1 cellular context compared by ENCODE assay signal in the genomic region with DNA sequence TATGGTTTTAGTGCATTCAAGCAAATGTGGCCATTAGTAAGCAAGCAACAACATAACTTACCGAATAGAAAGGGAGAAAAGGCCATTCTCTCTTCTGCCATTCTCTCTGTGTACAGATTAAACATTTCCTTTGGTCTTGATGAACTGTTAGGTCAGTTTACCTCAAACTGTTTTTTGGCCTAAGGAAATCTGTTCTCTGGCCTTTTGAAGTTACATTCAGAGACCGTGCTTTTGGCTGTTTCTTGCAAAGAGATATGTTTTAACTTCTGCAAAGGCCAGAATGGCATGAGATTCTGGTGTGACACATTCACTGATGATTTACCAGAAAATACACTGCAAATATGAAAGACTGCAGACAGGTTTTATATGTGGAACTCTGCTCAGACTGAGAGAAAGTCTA.
TF ChIP-seq lines count a peak whose summit lies in the region.

No MANE protein-coding gene starts in this region.

TF ChIP-seq in SK-N-SH, 30 proteins besides CTCF, POLR2A, EP300 and RAD21 (continued from another document):
- TF ChIP-seq, protein P1, sequence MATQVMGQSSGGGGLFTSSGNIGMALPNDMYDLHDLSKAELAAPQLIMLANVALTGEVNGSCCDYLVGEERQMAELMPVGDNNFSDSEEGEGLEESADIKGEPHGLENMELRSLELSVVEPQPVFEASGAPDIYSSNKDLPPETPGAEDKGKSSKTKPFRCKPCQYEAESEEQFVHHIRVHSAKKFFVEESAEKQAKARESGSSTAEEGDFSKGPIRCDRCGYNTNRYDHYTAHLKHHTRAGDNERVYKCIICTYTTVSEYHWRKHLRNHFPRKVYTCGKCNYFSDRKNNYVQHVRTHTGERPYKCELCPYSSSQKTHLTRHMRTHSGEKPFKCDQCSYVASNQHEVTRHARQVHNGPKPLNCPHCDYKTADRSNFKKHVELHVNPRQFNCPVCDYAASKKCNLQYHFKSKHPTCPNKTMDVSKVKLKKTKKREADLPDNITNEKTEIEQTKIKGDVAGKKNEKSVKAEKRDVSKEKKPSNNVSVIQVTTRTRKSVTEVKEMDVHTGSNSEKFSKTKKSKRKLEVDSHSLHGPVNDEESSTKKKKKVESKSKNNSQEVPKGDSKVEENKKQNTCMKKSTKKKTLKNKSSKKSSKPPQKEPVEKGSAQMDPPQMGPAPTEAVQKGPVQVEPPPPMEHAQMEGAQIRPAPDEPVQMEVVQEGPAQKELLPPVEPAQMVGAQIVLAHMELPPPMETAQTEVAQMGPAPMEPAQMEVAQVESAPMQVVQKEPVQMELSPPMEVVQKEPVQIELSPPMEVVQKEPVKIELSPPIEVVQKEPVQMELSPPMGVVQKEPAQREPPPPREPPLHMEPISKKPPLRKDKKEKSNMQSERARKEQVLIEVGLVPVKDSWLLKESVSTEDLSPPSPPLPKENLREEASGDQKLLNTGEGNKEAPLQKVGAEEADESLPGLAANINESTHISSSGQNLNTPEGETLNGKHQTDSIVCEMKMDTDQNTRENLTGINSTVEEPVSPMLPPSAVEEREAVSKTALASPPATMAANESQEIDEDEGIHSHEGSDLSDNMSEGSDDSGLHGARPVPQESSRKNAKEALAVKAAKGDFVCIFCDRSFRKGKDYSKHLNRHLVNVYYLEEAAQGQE (IDR thresholded peaks at IDR 0.05; ENCODE audit: low read depth, low read length) = no peak
- TF ChIP-seq, protein P2, sequence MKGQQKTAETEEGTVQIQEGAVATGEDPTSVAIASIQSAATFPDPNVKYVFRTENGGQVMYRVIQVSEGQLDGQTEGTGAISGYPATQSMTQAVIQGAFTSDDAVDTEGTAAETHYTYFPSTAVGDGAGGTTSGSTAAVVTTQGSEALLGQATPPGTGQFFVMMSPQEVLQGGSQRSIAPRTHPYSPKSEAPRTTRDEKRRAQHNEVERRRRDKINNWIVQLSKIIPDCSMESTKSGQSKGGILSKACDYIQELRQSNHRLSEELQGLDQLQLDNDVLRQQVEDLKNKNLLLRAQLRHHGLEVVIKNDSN (IDR thresholded peaks at IDR 0.05; ENCODE audit: borderline replicate concordance, low read depth) = no peak
- TF ChIP-seq YY1 (IDR thresholded peaks at IDR 0.05; ENCODE audit: low read depth) (no peak), CHD2 (IDR thresholded peaks at IDR 0.05; ENCODE audit: low read length, partially characterized antibody) (no peak), NFIC (IDR thresholded peaks at IDR 0.05; ENCODE audit: borderline replicate concordance) (no peak), JUND (IDR thresholded peaks at IDR 0.05) (no peak), NRF1 (IDR thresholded peaks at IDR 0.05; ENCODE audit: low read depth, low read length) (no peak), FOXJ3 (CRISPR knock-in tag; IDR thresholded peaks at IDR 0.05) (no peak), FOXM1 (IDR thresholded peaks at IDR 0.05; ENCODE audit: low read depth) (no peak), FOSL2 (IDR thresholded peaks at IDR 0.05; ENCODE audit: borderline replicate concordance, low read depth) (no peak), EZH2phosphoT487 (IDR thresholded peaks at IDR 0.05; ENCODE audit: borderline replicate concordance, low read depth) (no peak), MEF2A (IDR thresholded peaks at IDR 0.05; ENCODE audit: borderline replicate concordance, low read depth) (no peak), RFX5 (IDR thresholded peaks at IDR 0.05; ENCODE audit: low read length) (no peak), SIN3A (IDR thresholded peaks at IDR 0.05; ENCODE audit: borderline replicate concordance, low read depth, low read length) (no peak)
- TF ChIP-seq, protein P3, sequence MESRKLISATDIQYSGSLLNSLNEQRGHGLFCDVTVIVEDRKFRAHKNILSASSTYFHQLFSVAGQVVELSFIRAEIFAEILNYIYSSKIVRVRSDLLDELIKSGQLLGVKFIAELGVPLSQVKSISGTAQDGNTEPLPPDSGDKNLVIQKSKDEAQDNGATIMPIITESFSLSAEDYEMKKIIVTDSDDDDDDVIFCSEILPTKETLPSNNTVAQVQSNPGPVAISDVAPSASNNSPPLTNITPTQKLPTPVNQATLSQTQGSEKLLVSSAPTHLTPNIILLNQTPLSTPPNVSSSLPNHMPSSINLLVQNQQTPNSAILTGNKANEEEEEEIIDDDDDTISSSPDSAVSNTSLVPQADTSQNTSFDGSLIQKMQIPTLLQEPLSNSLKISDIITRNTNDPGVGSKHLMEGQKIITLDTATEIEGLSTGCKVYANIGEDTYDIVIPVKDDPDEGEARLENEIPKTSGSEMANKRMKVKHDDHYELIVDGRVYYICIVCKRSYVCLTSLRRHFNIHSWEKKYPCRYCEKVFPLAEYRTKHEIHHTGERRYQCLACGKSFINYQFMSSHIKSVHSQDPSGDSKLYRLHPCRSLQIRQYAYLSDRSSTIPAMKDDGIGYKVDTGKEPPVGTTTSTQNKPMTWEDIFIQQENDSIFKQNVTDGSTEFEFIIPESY (IDR thresholded peaks at IDR 0.05; ENCODE audit: borderline replicate concordance, low read depth) = no peak
- TF ChIP-seq, protein P4, sequence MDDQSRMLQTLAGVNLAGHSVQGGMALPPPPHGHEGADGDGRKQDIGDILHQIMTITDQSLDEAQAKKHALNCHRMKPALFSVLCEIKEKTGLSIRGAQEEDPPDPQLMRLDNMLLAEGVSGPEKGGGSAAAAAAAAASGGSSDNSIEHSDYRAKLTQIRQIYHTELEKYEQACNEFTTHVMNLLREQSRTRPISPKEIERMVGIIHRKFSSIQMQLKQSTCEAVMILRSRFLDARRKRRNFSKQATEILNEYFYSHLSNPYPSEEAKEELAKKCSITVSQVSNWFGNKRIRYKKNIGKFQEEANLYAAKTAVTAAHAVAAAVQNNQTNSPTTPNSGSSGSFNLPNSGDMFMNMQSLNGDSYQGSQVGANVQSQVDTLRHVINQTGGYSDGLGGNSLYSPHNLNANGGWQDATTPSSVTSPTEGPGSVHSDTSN (IDR thresholded peaks at IDR 0.05) = no peak
- TF ChIP-seq, protein P5, sequence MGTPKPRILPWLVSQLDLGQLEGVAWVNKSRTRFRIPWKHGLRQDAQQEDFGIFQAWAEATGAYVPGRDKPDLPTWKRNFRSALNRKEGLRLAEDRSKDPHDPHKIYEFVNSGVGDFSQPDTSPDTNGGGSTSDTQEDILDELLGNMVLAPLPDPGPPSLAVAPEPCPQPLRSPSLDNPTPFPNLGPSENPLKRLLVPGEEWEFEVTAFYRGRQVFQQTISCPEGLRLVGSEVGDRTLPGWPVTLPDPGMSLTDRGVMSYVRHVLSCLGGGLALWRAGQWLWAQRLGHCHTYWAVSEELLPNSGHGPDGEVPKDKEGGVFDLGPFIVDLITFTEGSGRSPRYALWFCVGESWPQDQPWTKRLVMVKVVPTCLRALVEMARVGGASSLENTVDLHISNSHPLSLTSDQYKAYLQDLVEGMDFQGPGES (IDR thresholded peaks at IDR 0.05; ENCODE audit: low read depth, low read length) = no peak
- TF ChIP-seq, protein P6, sequence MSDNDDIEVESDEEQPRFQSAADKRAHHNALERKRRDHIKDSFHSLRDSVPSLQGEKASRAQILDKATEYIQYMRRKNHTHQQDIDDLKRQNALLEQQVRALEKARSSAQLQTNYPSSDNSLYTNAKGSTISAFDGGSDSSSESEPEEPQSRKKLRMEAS (IDR thresholded peaks at IDR 0.05; ENCODE audit: low read depth) = no peak
